Comparison of ENCODE assay signal across 16 cellular contexts in genomic region chr5:150017606-150018005, GRCh38. TPM values are rescaled to one million over a fixed set of nuclear protein-coding genes. Genes with fewer than 3 reads are reported as not detected.
DNase-seq lines count a peak whose midpoint lies in the region; ATAC-seq and TF ChIP-seq lines count a peak whose summit lies in the region.
"Had no signal": no experiment of that assay in that cellular context is flagged by ENCODE, and none has a peak within 500 bp of the region (broad histone marks: within the 10 kb centered on the region; RNA-seq: fewer than 3 reads in every experiment).

No MANE protein-coding gene starts in this region.

- H4K20me1 ChIP-seq in HCT116 (ENCODE audit: insufficient read depth), result no peaks in the 10 kb centered on the region

- H3K9me3 ChIP-seq in HCT116 (ENCODE audit: control insufficient read depth in 1 of 2, insufficient read depth in 1 of 2, low read depth in 1 of 2, low read length in 2 of 2) (peaks cover 0 to 18% of the 10 kb centered on the region in 2 experiments; a peak in 1 of 4 replicates), parathyroid adenoma (ENCODE audit: control insufficient read depth, low read length) (no peaks in the 10 kb centered on the region), uterus (no peaks in the 10 kb centered on the region)

- H3K4me3 ChIP-seq in HCT116 (replicated peaks in 1 of 2; ENCODE audit: low read depth in 1 of 2, low read length in 2 of 2) (no peak overlapping the region), parathyroid adenoma (ENCODE audit: low read depth, low read length) (no peak overlapping the region), uterus (no peak overlapping the region)
- H3K4me3 ChIP-seq: left ventricle myocardium inferior, tibial artery had no signal

- H3K9ac ChIP-seq in HCT116 (ENCODE audit: low read length) (no peak overlapping the region), parathyroid adenoma (no peak overlapping the region)

- TF ChIP-seq CTCF in HCT116 (IDR thresholded peaks at IDR 0.05 in 2 of 3, conservative IDR thresholded peaks at IDR 0.05 in 1 of 3; ENCODE audit: borderline replicate concordance in 1 of 3, insufficient read depth in 1 of 3, low read depth in 2 of 3, low read length in 2 of 3) (no peak), parathyroid adenoma (IDR thresholded peaks at IDR 0.05) (no peak), uterus (IDR thresholded peaks at IDR 0.05) (no peak)

- no peak for TF ChIP-seq POLR2A in HCT116 (IDR thresholded peaks at IDR 0.05; ENCODE audit: borderline replicate concordance, extremely low read depth, insufficient read depth, insufficient read length)
- TF ChIP-seq POLR2A in uterus (IDR thresholded peaks at IDR 0.05), result no peak

- no peaks in the 10 kb centered on the region for H3K9me2 ChIP-seq in HCT116 (ENCODE audit: insufficient read depth)

- ATAC-seq in HCT116, result no peak
- ATAC-seq in esophagus mucosa, result peak; percentile 10
- ATAC-seq: stimulated activated effector memory CD8-positive, alpha-beta T cell treated with anti-CD3 and anti-CD28 coated beads, Interleukin-12 subunit alpha, Interleukin-12 subunit beta, amount 100 ng/mL, for 72 hours had no signal

- H3K27me3 ChIP-seq in HCT116 (ENCODE audit: insufficient read depth, low read length) (no peaks in the 10 kb centered on the region), parathyroid adenoma (ENCODE audit: control insufficient read depth, insufficient read depth, low read length) (no peaks in the 10 kb centered on the region), uterus (no peaks in the 10 kb centered on the region)
- H3K27me3 ChIP-seq: tibial artery had no signal

- peak overlapping the region; percentile 44 for H3K4me2 ChIP-seq in HCT116 (ENCODE audit: low read length)
- peak overlapping the region; percentile 11 for H3K4me2 ChIP-seq in parathyroid adenoma (ENCODE audit: low read length)

- POLR2A ChIA-PET in HCT116 (lab: Charles Lee), result interaction anchor here (1.3 kb wide), 1 partner anchor 18 kb away, joined by 4 read pairs; the partner anchor contains the start of genes HMGXB3 and TIGD6

- H3K36me3 ChIP-seq in HCT116 (ENCODE audit: control insufficient read depth in 1 of 2, insufficient read depth in 2 of 2, low read length in 2 of 2) (peaks cover 39 to 75% of the 10 kb centered on the region in 2 experiments), parathyroid adenoma (ENCODE audit: control insufficient read depth, insufficient read depth, low read length) (peaks cover 4% of the 10 kb centered on the region), uterus (no peaks in the 10 kb centered on the region)

- no peak for TF ChIP-seq RAD21 in HCT116 (IDR thresholded peaks at IDR 0.05; ENCODE audit: low read depth)

- intact Hi-C loops in HCT116 (cut with micrococcal nuclease), result no loop called here
- intact Hi-C loops in head of caudate nucleus (cut with DNase I), result no loop called here
- intact Hi-C loops in uterus (cut with DNase I; ENCODE audit: low total_unique reads), result no loop called here

- no TSS peak for BruUV-seq in HCT116 (replicated peaks; lab: Mats Ljungman, UMichigan)

- CTCF ChIA-PET in HCT116 (lab: Charles Lee), result interaction anchor here (0.8 kb wide), 1 partner anchor 11 kb away, joined by 3 read pairs; no protein-coding TSS in a partner anchor

- RAD21 ChIA-PET in HCT116 (lab: Charles Lee; ENCODE audit: low non-redundant PET in 1 of 2, low total read pairs in 2 of 2, uncharacterized antibody in 2 of 2, unreplicated experiment in 2 of 2), result no interaction called here

- peaks cover 28 to 63% of the 10 kb centered on the region in 2 experiments for H3K4me1 ChIP-seq in HCT116 (ENCODE audit: control insufficient read depth in 1 of 2, insufficient read depth in 2 of 2, low read length in 2 of 2)
- H3K4me1 ChIP-seq in parathyroid adenoma, result peaks cover 5% of the 10 kb centered on the region
- H3K4me1 ChIP-seq in uterus, result no peaks in the 10 kb centered on the region

- H2AFZ ChIP-seq in HCT116 (ENCODE audit: low read depth, low read length, poor library complexity, severe bottlenecking) (no peak overlapping the region), parathyroid adenoma (no peak overlapping the region)

- no peak for DNase-seq in HCT116 (ENCODE audit: low read depth, low spot score)
- peak; percentile 55 for DNase-seq in RKO (ENCODE audit: low spot score)
- no peak for DNase-seq in head of caudate nucleus
- no peak for DNase-seq in uterus
- no peak for DNase-seq in kidney glomerular epithelial cell (lab: John Stamatoyannopoulos, UW)
- DNase-seq: anterior cingulate cortex, DMS153, left ventricle myocardium inferior, NCI-H748 treated with DMSO at 0.1 percent for 48 hours, RPMI8226, small intestine, tibial artery had no signal

- H3K27ac ChIP-seq in HCT116 (ENCODE audit: low read depth, low read length) (peak overlapping the region; percentile 33; the same call in 1 of the 2 replicates), parathyroid adenoma (no peak overlapping the region), uterus (no peak overlapping the region)
- H3K27ac ChIP-seq: C4-2B, left ventricle myocardium inferior, tibial artery had no signal

- peaks cover 80% of the 10 kb centered on the region for H3K79me2 ChIP-seq in HCT116 (ENCODE audit: insufficient read depth, low read length)
- H3K79me2 ChIP-seq in parathyroid adenoma, result peaks cover 35% of the 10 kb centered on the region

TF ChIP-seq in HCT116, 20 proteins besides CTCF, POLR2A, EP300 and RAD21 (continues in another document):
- TF ChIP-seq SIN3A (IDR thresholded peaks at IDR 0.05; ENCODE audit: low read depth), result no peak
- TF ChIP-seq EZH2phosphoT487 (IDR thresholded peaks at IDR 0.05; ENCODE audit: borderline replicate concordance), result no peak
- no peak for TF ChIP-seq ZNF274 (IDR thresholded peaks at IDR 0.05; ENCODE audit: low read depth, low read length)
- TF ChIP-seq, protein P1, sequence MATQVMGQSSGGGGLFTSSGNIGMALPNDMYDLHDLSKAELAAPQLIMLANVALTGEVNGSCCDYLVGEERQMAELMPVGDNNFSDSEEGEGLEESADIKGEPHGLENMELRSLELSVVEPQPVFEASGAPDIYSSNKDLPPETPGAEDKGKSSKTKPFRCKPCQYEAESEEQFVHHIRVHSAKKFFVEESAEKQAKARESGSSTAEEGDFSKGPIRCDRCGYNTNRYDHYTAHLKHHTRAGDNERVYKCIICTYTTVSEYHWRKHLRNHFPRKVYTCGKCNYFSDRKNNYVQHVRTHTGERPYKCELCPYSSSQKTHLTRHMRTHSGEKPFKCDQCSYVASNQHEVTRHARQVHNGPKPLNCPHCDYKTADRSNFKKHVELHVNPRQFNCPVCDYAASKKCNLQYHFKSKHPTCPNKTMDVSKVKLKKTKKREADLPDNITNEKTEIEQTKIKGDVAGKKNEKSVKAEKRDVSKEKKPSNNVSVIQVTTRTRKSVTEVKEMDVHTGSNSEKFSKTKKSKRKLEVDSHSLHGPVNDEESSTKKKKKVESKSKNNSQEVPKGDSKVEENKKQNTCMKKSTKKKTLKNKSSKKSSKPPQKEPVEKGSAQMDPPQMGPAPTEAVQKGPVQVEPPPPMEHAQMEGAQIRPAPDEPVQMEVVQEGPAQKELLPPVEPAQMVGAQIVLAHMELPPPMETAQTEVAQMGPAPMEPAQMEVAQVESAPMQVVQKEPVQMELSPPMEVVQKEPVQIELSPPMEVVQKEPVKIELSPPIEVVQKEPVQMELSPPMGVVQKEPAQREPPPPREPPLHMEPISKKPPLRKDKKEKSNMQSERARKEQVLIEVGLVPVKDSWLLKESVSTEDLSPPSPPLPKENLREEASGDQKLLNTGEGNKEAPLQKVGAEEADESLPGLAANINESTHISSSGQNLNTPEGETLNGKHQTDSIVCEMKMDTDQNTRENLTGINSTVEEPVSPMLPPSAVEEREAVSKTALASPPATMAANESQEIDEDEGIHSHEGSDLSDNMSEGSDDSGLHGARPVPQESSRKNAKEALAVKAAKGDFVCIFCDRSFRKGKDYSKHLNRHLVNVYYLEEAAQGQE (IDR thresholded peaks at IDR 0.05; ENCODE audit: low read depth), result no peak
- TF ChIP-seq ZFX (IDR thresholded peaks at IDR 0.05), result no peak
- peak; percentile 54; the same call in 1 of the 2 replicates for TF ChIP-seq FOSL1 (IDR thresholded peaks at IDR 0.05; ENCODE audit: low read depth)
- TF ChIP-seq CEBPB (IDR thresholded peaks at IDR 0.05; ENCODE audit: low read depth), result no peak
- no peak for TF ChIP-seq EGR1 (IDR thresholded peaks at IDR 0.05; ENCODE audit: low read depth)
- no peak for TF ChIP-seq ELF1 (IDR thresholded peaks at IDR 0.05; ENCODE audit: borderline replicate concordance, low read depth)
- TF ChIP-seq JUND (IDR thresholded peaks at IDR 0.05), result peak; percentile 38; the same call in 1 of the 2 replicates
- no peak for TF ChIP-seq POLR2AphosphoS5 (IDR thresholded peaks at IDR 0.05; ENCODE audit: low read depth, low read length)
- no peak for TF ChIP-seq YY1 (IDR thresholded peaks at IDR 0.05; ENCODE audit: extremely low read depth, insufficient replicate concordance, low read depth, low read length)
- TF ChIP-seq, protein P2, sequence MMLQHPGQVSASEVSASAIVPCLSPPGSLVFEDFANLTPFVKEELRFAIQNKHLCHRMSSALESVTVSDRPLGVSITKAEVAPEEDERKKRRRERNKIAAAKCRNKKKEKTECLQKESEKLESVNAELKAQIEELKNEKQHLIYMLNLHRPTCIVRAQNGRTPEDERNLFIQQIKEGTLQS (IDR thresholded peaks at IDR 0.05), result no peak
- TF ChIP-seq CBX3 (IDR thresholded peaks at IDR 0.05; ENCODE audit: low read depth), result 0 out of 2 replicates have a peak, but pooled peaks have one; percentile 14
- TF ChIP-seq TCF7L2 (IDR thresholded peaks at IDR 0.05; ENCODE audit: borderline replicate concordance, extremely low read depth, insufficient read depth, insufficient read length), result no peak
- 0 out of 2 replicates have a peak, but pooled peaks have one; percentile 23 for TF ChIP-seq SP1 (IDR thresholded peaks at IDR 0.05; ENCODE audit: low read depth)

RNA-seq across cellular contexts. Expression of gene HMGXB3, which starts 17.1 kb away (rescaled TPM):
- total RNA-seq in HCT116 (2021; ENCODE audit: unreplicated experiment) (41.8 TPM), esophagus mucosa (13.4 TPM), uterus (10 to 100 TPM; 19.0 to 43.4 (median 30.2) TPM)
- 32.6 and 33.9 TPM in 2 replicates for polyA plus RNA-seq in HCT116 (2012)

RNA-seq across cellular contexts. Expression of gene TIGD6, which starts 17.2 kb away (rescaled TPM):
- total RNA-seq in HCT116 (2021; ENCODE audit: unreplicated experiment), result 2.1 TPM
- polyA plus RNA-seq in HCT116 (2012), result 2.7 and 3.6 TPM in 2 replicates
- 2.6 TPM for total RNA-seq in esophagus mucosa
- 1 to 10 TPM; 1.2 to 6.8 (median 2.7) TPM for total RNA-seq in uterus

RNA-seq across cellular contexts. Expression of gene SLC26A2, which starts 57.0 kb away (rescaled TPM):
- total RNA-seq in HCT116 (2021; ENCODE audit: unreplicated experiment), result 7.8 TPM
- 1.6 and 2.1 TPM in 2 replicates for polyA plus RNA-seq in HCT116 (2012)
- 8.9 TPM for total RNA-seq in esophagus mucosa
- 10 to 100 TPM in 3 of 4 donors, 1 to 10 TPM in 1; 4.6 to 42.9 (median 15.6) TPM for total RNA-seq in uterus
